Comparison of ENCODE assay signal across 1 cellular context in the genomic region with DNA sequence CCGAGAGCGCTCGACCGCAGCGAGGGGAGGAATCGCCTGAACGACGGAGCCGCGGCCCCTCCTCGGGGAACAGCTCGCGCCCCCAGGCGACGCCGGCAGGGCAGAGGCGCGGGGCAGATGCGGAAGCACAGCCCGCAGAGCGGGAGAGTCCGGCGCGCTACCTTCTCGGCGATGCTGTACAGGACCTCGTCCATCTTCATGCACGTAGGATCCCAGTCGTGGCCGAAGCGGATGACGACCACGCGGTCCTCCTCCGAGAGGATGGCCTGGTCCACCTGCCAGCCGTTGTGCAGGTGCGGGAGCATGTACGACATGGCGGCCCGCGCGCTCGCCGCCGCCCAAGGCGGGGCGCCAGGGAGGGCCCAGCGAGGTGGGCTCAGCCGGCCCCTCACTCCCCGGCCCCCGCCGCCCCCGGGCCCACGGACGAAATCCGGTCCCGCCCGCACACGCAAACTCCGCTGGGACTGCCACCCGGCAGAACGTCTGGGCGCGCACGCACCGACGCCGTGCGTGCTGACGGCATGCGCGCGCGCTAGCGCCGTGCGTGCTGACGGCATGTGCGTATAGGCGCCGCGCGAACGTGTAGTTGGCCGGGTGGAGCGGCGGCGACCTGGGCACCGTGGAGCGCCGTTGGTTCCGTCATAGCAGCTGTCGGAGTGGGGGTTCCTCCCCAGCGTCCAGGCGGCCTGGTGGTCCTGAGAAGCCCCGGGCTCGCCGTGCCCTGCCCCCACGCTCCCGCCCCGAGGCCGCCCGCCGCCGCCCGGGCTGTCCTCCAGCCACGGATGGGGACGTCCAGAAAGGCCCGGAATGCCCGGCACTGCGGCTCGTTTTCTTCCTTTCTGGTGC.
TF ChIP-seq lines count a peak whose summit lies in the region.

A gene with protein sequence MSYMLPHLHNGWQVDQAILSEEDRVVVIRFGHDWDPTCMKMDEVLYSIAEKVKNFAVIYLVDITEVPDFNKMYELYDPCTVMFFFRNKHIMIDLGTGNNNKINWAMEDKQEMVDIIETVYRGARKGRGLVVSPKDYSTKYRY (minus strand): TSS at position 485 of the 846 bp plus-strand sequence. CDS start 171 bp downstream, at position 314.

TF ChIP-seq in HEK293, 187 proteins besides CTCF, POLR2A, EP300 and RAD21 (continued from another document and continues in another):
- no peak for TF ChIP-seq MZF1 (tag by site-specific recombination; IDR thresholded peaks at IDR 0.05; ENCODE audit: borderline replicate concordance)
- TF ChIP-seq SCRT2 (tag by site-specific recombination; IDR thresholded peaks at IDR 0.05) = no peak
- no peak for TF ChIP-seq ZNF404 (tag by site-specific recombination; IDR thresholded peaks at IDR 0.05)
- no peak for TF ChIP-seq SALL2 (tag by site-specific recombination; IDR thresholded peaks at IDR 0.05; ENCODE audit: borderline replicate concordance)
- TF ChIP-seq ZNF624 (tag by site-specific recombination; IDR thresholded peaks at IDR 0.05) = no peak
- TF ChIP-seq ZBTB21 (tag by site-specific recombination; IDR thresholded peaks at IDR 0.05) = no peak
- TF ChIP-seq, protein P1, sequence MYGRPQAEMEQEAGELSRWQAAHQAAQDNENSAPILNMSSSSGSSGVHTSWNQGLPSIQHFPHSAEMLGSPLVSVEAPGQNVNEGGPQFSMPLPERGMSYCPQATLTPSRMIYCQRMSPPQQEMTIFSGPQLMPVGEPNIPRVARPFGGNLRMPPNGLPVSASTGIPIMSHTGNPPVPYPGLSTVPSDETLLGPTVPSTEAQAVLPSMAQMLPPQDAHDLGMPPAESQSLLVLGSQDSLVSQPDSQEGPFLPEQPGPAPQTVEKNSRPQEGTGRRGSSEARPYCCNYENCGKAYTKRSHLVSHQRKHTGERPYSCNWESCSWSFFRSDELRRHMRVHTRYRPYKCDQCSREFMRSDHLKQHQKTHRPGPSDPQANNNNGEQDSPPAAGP (tag by site-specific recombination; IDR thresholded peaks at IDR 0.05) = no peak; the same call in 1 of the 2 replicates
- peak; percentile 52 for TF ChIP-seq ZBTB8A (tag by site-specific recombination; IDR thresholded peaks at IDR 0.05)
- TF ChIP-seq FEZF1 (tag by site-specific recombination; IDR thresholded peaks at IDR 0.05) = no peak
- TF ChIP-seq ZNF169 (tag by site-specific recombination; IDR thresholded peaks at IDR 0.05) = no peak
- TF ChIP-seq, protein P2, sequence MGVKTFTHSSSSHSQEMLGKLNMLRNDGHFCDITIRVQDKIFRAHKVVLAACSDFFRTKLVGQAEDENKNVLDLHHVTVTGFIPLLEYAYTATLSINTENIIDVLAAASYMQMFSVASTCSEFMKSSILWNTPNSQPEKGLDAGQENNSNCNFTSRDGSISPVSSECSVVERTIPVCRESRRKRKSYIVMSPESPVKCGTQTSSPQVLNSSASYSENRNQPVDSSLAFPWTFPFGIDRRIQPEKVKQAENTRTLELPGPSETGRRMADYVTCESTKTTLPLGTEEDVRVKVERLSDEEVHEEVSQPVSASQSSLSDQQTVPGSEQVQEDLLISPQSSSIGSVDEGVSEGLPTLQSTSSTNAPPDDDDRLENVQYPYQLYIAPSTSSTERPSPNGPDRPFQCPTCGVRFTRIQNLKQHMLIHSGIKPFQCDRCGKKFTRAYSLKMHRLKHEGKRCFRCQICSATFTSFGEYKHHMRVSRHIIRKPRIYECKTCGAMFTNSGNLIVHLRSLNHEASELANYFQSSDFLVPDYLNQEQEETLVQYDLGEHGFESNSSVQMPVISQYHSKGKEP (tag by site-specific recombination; IDR thresholded peaks at IDR 0.05) = no peak
- TF ChIP-seq RBAK (tag by site-specific recombination; IDR thresholded peaks at IDR 0.05) = no peak
- TF ChIP-seq, protein P3, sequence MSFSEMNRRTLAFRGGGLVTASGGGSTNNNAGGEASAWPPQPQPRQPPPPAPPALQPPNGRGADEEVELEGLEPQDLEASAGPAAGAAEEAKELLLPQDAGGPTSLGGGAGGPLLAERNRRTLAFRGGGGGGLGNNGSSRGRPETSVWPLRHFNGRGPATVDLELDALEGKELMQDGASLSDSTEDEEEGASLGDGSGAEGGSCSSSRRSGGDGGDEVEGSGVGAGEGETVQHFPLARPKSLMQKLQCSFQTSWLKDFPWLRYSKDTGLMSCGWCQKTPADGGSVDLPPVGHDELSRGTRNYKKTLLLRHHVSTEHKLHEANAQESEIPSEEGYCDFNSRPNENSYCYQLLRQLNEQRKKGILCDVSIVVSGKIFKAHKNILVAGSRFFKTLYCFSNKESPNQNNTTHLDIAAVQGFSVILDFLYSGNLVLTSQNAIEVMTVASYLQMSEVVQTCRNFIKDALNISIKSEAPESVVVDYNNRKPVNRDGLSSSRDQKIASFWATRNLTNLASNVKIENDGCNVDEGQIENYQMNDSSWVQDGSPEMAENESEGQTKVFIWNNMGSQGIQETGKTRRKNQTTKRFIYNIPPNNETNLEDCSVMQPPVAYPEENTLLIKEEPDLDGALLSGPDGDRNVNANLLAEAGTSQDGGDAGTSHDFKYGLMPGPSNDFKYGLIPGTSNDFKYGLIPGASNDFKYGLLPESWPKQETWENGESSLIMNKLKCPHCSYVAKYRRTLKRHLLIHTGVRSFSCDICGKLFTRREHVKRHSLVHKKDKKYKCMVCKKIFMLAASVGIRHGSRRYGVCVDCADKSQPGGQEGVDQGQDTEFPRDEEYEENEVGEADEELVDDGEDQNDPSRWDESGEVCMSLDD (tag by site-specific recombination; IDR thresholded peaks at IDR 0.05) = peak; percentile 65; the same call in 1 of the 2 replicates
- no peak for TF ChIP-seq ZNF530 (tag by site-specific recombination; IDR thresholded peaks at IDR 0.05; ENCODE audit: low read depth)
- no peak for TF ChIP-seq ZNF555 (tag by site-specific recombination; conservative IDR thresholded peaks at IDR 0.05)
- no peak for TF ChIP-seq ZNF677 (tag by site-specific recombination; IDR thresholded peaks at IDR 0.05)
- TF ChIP-seq, protein P4, sequence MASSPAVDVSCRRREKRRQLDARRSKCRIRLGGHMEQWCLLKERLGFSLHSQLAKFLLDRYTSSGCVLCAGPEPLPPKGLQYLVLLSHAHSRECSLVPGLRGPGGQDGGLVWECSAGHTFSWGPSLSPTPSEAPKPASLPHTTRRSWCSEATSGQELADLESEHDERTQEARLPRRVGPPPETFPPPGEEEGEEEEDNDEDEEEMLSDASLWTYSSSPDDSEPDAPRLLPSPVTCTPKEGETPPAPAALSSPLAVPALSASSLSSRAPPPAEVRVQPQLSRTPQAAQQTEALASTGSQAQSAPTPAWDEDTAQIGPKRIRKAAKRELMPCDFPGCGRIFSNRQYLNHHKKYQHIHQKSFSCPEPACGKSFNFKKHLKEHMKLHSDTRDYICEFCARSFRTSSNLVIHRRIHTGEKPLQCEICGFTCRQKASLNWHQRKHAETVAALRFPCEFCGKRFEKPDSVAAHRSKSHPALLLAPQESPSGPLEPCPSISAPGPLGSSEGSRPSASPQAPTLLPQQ (tag by site-specific recombination; IDR thresholded peaks at IDR 0.05) = peak; percentile 56; the same call in 1 of the 2 replicates
- peak; percentile 58 for TF ChIP-seq SP3 (tag by site-specific recombination; IDR thresholded peaks at IDR 0.05)
- TF ChIP-seq, protein P5, sequence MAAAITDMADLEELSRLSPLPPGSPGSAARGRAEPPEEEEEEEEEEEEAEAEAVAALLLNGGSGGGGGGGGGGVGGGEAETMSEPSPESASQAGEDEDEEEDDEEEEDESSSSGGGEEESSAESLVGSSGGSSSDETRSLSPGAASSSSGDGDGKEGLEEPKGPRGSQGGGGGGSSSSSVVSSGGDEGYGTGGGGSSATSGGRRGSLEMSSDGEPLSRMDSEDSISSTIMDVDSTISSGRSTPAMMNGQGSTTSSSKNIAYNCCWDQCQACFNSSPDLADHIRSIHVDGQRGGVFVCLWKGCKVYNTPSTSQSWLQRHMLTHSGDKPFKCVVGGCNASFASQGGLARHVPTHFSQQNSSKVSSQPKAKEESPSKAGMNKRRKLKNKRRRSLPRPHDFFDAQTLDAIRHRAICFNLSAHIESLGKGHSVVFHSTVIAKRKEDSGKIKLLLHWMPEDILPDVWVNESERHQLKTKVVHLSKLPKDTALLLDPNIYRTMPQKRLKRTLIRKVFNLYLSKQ (tag by site-specific recombination; IDR thresholded peaks at IDR 0.05; ENCODE audit: borderline replicate concordance) = no peak
- no peak for TF ChIP-seq ZNF211 (tag by site-specific recombination; IDR thresholded peaks at IDR 0.05; ENCODE audit: low read depth)
- TF ChIP-seq BCL11A (tag by site-specific recombination; IDR thresholded peaks at IDR 0.05; ENCODE audit: low read depth) = no peak
- no peak for TF ChIP-seq ZNF426 (tag by site-specific recombination; IDR thresholded peaks at IDR 0.05)
- no peak for TF ChIP-seq ZNF701 (tag by site-specific recombination; IDR thresholded peaks at IDR 0.05)
- 0 out of 2 replicates have a peak, but pooled peaks have one; percentile 4 for TF ChIP-seq ZXDB (tag by site-specific recombination; IDR thresholded peaks at IDR 0.05)
- TF ChIP-seq, protein P6, sequence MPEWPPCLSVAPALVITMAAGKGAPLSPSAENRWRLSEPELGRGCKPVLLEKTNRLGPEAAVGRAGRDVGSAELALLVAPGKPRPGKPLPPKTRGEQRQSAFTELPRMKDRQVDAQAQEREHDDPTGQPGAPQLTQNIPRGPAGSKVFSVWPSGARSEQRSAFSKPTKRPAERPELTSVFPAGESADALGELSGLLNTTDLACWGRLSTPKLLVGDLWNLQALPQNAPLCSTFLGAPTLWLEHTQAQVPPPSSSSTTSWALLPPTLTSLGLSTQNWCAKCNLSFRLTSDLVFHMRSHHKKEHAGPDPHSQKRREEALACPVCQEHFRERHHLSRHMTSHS (tag by site-specific recombination; IDR thresholded peaks at IDR 0.05) = no peak
- TF ChIP-seq ZNF600 (tag by site-specific recombination; IDR thresholded peaks at IDR 0.05) = peak; percentile 36; the same call in 1 of the 2 replicates
- TF ChIP-seq IKZF3 (tag by site-specific recombination; IDR thresholded peaks at IDR 0.05) = no peak
- TF ChIP-seq ZNF837 (tag by site-specific recombination; IDR thresholded peaks at IDR 0.05) = no peak
- TF ChIP-seq ZFP3 (tag by site-specific recombination; IDR thresholded peaks at IDR 0.05; ENCODE audit: low read depth) = no peak
- TF ChIP-seq HOXC10 (CRISPR knock-in tag; IDR thresholded peaks at IDR 0.05) = no peak
- peak; percentile 48; the same call in 1 of the 2 replicates for TF ChIP-seq ZNF785 (tag by site-specific recombination; IDR thresholded peaks at IDR 0.05)
- no peak for TF ChIP-seq ZNF76 (tag by site-specific recombination; IDR thresholded peaks at IDR 0.05; ENCODE audit: borderline replicate concordance, low read depth)
- TF ChIP-seq ZNF354C (tag by site-specific recombination; IDR thresholded peaks at IDR 0.05; ENCODE audit: borderline replicate concordance, low read depth) = no peak
- TF ChIP-seq ZNF335 (tag by site-specific recombination; conservative IDR thresholded peaks at IDR 0.05) = no peak; the same call in 1 of the 2 replicates
- 0 out of 2 replicates have a peak, but pooled peaks have one; percentile 6 for TF ChIP-seq EGR2 (tag by site-specific recombination; IDR thresholded peaks at IDR 0.05; ENCODE audit: low read depth)
- no peak for TF ChIP-seq ZNF2 (tag by site-specific recombination; IDR thresholded peaks at IDR 0.05)
- TF ChIP-seq ZBTB48 (tag by site-specific recombination; IDR thresholded peaks at IDR 0.05) = peak; percentile 36; the same call in 1 of the 2 replicates
- TF ChIP-seq, protein P7, sequence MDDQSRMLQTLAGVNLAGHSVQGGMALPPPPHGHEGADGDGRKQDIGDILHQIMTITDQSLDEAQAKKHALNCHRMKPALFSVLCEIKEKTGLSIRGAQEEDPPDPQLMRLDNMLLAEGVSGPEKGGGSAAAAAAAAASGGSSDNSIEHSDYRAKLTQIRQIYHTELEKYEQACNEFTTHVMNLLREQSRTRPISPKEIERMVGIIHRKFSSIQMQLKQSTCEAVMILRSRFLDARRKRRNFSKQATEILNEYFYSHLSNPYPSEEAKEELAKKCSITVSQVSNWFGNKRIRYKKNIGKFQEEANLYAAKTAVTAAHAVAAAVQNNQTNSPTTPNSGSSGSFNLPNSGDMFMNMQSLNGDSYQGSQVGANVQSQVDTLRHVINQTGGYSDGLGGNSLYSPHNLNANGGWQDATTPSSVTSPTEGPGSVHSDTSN (CRISPR knock-in tag; IDR thresholded peaks at IDR 0.05) = peak; percentile 95
- TF ChIP-seq, protein P8, sequence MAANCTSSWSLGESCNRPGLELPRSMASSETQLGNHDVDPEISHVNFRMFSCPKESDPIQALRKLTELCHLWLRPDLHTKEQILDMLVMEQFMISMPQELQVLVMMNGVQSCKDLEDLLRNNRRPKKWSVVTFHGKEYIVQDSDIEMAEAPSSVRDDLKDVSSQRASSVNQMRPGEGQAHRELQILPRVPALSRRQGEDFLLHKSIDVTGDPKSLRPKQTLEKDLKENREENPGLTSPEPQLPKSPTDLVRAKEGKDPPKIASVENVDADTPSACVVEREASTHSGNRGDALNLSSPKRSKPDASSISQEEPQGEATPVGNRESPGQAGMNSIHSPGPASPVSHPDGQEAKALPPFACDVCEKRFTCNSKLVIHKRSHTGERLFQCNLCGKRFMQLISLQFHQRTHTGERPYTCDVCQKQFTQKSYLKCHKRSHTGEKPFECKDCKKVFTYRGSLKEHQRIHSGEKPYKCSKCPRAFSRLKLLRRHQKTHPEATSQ (tag by site-specific recombination; IDR thresholded peaks at IDR 0.05) = no peak
- TF ChIP-seq, protein P9, sequence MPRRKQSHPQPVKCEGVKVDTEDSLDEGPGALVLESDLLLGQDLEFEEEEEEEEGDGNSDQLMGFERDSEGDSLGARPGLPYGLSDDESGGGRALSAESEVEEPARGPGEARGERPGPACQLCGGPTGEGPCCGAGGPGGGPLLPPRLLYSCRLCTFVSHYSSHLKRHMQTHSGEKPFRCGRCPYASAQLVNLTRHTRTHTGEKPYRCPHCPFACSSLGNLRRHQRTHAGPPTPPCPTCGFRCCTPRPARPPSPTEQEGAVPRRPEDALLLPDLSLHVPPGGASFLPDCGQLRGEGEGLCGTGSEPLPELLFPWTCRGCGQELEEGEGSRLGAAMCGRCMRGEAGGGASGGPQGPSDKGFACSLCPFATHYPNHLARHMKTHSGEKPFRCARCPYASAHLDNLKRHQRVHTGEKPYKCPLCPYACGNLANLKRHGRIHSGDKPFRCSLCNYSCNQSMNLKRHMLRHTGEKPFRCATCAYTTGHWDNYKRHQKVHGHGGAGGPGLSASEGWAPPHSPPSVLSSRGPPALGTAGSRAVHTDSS (tag by site-specific recombination; IDR thresholded peaks at IDR 0.05) = no peak
- TF ChIP-seq, protein P10, sequence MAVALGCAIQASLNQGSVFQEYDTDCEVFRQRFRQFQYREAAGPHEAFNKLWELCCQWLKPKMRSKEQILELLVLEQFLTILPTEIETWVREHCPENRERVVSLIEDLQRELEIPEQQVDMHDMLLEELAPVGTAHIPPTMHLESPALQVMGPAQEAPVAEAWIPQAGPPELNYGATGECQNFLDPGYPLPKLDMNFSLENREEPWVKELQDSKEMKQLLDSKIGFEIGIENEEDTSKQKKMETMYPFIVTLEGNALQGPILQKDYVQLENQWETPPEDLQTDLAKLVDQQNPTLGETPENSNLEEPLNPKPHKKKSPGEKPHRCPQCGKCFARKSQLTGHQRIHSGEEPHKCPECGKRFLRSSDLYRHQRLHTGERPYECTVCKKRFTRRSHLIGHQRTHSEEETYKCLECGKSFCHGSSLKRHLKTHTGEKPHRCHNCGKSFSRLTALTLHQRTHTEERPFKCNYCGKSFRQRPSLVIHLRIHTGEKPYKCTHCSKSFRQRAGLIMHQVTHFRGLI (tag by site-specific recombination; IDR thresholded peaks at IDR 0.05) = peak; percentile 28; the same call in 1 of the 2 replicates
- no peak for TF ChIP-seq ZNF140 (tag by site-specific recombination; IDR thresholded peaks at IDR 0.05)
- no peak for TF ChIP-seq ZNF146 (tag by site-specific recombination; IDR thresholded peaks at IDR 0.05)
- no peak for TF ChIP-seq ZNF24 (tag by site-specific recombination; IDR thresholded peaks at IDR 0.05)
- no peak for TF ChIP-seq ZNF548 (tag by site-specific recombination; IDR thresholded peaks at IDR 0.05)
